In the genomic region with DNA sequence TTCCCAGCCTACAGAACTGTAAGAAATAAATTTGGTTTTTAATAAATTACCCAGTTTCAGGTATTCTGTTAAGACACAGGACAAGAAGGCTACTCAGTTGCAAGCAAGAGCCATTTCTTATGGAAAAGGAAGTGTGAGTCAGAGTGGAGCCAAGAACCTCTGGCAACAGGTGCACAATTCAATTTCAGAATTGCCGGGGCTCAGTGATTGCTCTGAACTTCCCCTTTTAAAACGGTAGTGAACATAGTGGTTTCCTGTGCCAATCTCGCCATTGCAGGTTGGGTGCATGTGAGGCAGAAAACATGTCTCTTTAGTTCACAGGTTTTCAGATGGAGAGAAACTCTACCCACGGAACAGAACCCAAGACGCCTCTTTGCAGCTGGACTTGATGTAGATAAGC, we compare ENCODE assay signal across 13 cellular contexts. TPM values are rescaled to one million over a fixed set of nuclear protein-coding genes. Genes with fewer than 3 reads are reported as not detected.
DNase-seq lines count a peak whose midpoint lies in the region; ATAC-seq and TF ChIP-seq lines count a peak whose summit lies in the region.
"Had no signal": no experiment of that assay in that cellular context is flagged by ENCODE, and none has a peak within 500 bp of the region (broad histone marks: within the 10 kb centered on the region; RNA-seq: fewer than 3 reads in every experiment).

No MANE protein-coding gene starts in this region.

- no peak overlapping the region for H3K4me3 ChIP-seq in lower lobe of right lung
- H3K4me3 ChIP-seq: cardiac muscle cell, thoracic aorta had no signal

- DNase-seq in stimulated activated CD8-positive, alpha-beta memory T cell treated with anti-CD3 and anti-CD28 coated beads, Interleukin-12 subunit alpha, Interleukin-12 subunit beta, amount 100 ng/mL, for 1 hour (ENCODE audit: low read depth): peak; percentile 15
- no peak for DNase-seq in stimulated activated CD8-positive, alpha-beta memory T cell treated with anti-CD3 and anti-CD28 coated beads, Interleukin-4, amount 100 ng/mL, for 48 hours
- DNase-seq in SKM-1 (lab: John Stamatoyannopoulos, UW; ENCODE audit: unreplicated experiment): peak; percentile 62
- DNase-seq in glomerular visceral epithelial cell (ENCODE audit: extremely low spot score): no peak
- no peak for DNase-seq in lower lobe of right lung
- DNase-seq in DMS79 (lab: John Stamatoyannopoulos, UW): no peak
- no peak for DNase-seq in NCI-H1694 (lab: John Stamatoyannopoulos, UW)
- DNase-seq: NCI-H187, WERI-Rb-1 had no signal

- intact Hi-C loops in lower lobe of right lung (cut with DNase I): loop anchor here (10.0 kb wide), 1 partner anchor 47 kb away; no protein-coding TSS in a partner anchor

- no peaks in the 10 kb centered on the region for H3K27me3 ChIP-seq in lower lobe of right lung (ENCODE audit: low read depth)
- H3K27me3 ChIP-seq: cardiac muscle cell had no signal

- H3K36me3 ChIP-seq in lower lobe of right lung: no peaks in the 10 kb centered on the region
- H3K36me3 ChIP-seq: cardiac muscle cell, WERI-Rb-1 had no signal

- no peaks in the 10 kb centered on the region for H3K9me3 ChIP-seq in lower lobe of right lung
- H3K9me3 ChIP-seq: thoracic aorta had no signal

- peaks cover 6% of the 10 kb centered on the region for H3K4me1 ChIP-seq in lower lobe of right lung

- TF ChIP-seq CTCF in lower lobe of right lung (IDR thresholded peaks at IDR 0.05): no peak

- no peak overlapping the region for H3K27ac ChIP-seq in lower lobe of right lung
- H3K27ac ChIP-seq: cardiac muscle cell, WERI-Rb-1 had no signal

- ATAC-seq in HG03108 (IDR thresholded peaks at IDR 0.05; ENCODE audit: unreplicated experiment) (peak; percentile 77), lower lobe of right lung (no peak)
- ATAC-seq: sciatic nerve had no signal

RNA-seq across cellular contexts. Expression of a gene that starts 16.4 kb away (rescaled TPM):
- 78.7 TPM for total RNA-seq in lower lobe of right lung

RNA-seq across cellular contexts. Expression of a gene that starts 24.2 kb away (rescaled TPM):
- total RNA-seq in lower lobe of right lung: 82.2 TPM

RNA-seq across cellular contexts. Expression of a gene that starts 37.3 kb away (rescaled TPM):
- total RNA-seq in lower lobe of right lung: 172 TPM
- total RNA-seq: thoracic aorta had no signal

RNA-seq across cellular contexts. Expression of a gene that starts 54.2 kb away (rescaled TPM):
- not detected for total RNA-seq in lower lobe of right lung
- total RNA-seq: sciatic nerve, thoracic aorta had no signal

Comparison
In these comparisons a context has a peak if more than half of its experiments do, and no peak if none do; other contexts are left out.
1. DNase-seq: peak in stimulated activated CD8-positive, alpha-beta memory T cell treated with anti-CD3 and anti-CD28 coated beads, Interleukin-12 subunit alpha, Interleukin-12 subunit beta, amount 100 ng/mL, for 1 hour (single experiment) and SKM-1 (single experiment); none in stimulated activated CD8-positive, alpha-beta memory T cell treated with anti-CD3 and anti-CD28 coated beads, Interleukin-4, amount 100 ng/mL, for 48 hours (single experiment), glomerular visceral epithelial cell (single experiment), lower lobe of right lung (single experiment), DMS79 (single experiment) and NCI-H1694 (single experiment).